19 cellular contexts compared by ENCODE assay signal in genomic region chr16:68111379-68111778, GRCh38. TPM values are rescaled to one million over a fixed set of nuclear protein-coding genes. Genes with fewer than 3 reads are reported as not detected.
DNase-seq lines count a peak whose midpoint lies in the region; ATAC-seq and TF ChIP-seq lines count a peak whose summit lies in the region.
"Had no signal": no experiment of that assay in that cellular context is flagged by ENCODE, and none has a peak within 500 bp of the region (broad histone marks: within the 10 kb centered on the region; RNA-seq: fewer than 3 reads in every experiment).

No MANE protein-coding gene starts in this region.

- ATAC-seq in CD4-positive, CD25-positive, alpha-beta regulatory T cell (ENCODE audit: low read depth in 2 of 2), result no peak
- no peak for ATAC-seq in activated CD8-positive, alpha-beta T cell treated with anti-CD3 and anti-CD28 coated beads for 36 hours
- ATAC-seq: HCT116, Right ventricle myocardium inferior had no signal

- no peak for TF ChIP-seq CTCF in activated CD8-positive, alpha-beta T cell treated with anti-CD3 and anti-CD28 coated beads for 36 hours (IDR thresholded peaks at IDR 0.05)
- TF ChIP-seq CTCF in left ventricle myocardium inferior (IDR thresholded peaks at IDR 0.05; ENCODE audit: borderline replicate concordance), result no peak

- intact Hi-C loops in activated CD4-positive, alpha-beta memory T cell treated with anti-CD3 and anti-CD28 coated beads for 36 hours (cut with micrococcal nuclease), result no loop called here
- intact Hi-C loops in activated CD8-positive, alpha-beta T cell treated with anti-CD3 and anti-CD28 coated beads for 36 hours (cut with micrococcal nuclease), result no loop called here
- intact Hi-C loops in left ventricle myocardium inferior (cut with micrococcal nuclease), result no loop called here

- CTCF ChIA-PET in activated CD4-positive, alpha-beta memory T cell treated with anti-CD3 and anti-CD28 coated beads for 36 hours (lab: Charles Lee), result interaction anchor here (0.8 to 1.2 kb wide), 2 partner anchors 17 to 295 kb away, joined by 3 to 6 read pairs; no protein-coding TSS in a partner anchor
- CTCF ChIA-PET in activated CD4-positive, alpha-beta memory T cell treated with anti-CD3 and anti-CD28 coated beads, Interleukin-2, amount 10 ng/mL, durations not matched to agents 7 days and 5 days (lab: Charles Lee), result no interaction called here
- CTCF ChIA-PET in activated CD8-positive, alpha-beta T cell treated with anti-CD3 and anti-CD28 coated beads for 36 hours (lab: Charles Lee), result interaction anchor here (1.4 kb wide), 1 partner anchor 11 kb away, joined by 6 read pairs; no protein-coding TSS in a partner anchor

- DNase-seq in activated CD4-positive, alpha-beta memory T cell treated with anti-CD3 and anti-CD28 coated beads for 36 hours, result no peak
- no peak for DNase-seq in activated CD4-positive, alpha-beta memory T cell treated with anti-CD3 and anti-CD28 coated beads, Interleukin-2, amount 10 ng/mL, durations not matched to agents 7 days and 5 days
- DNase-seq in CD4-positive, CD25-positive, alpha-beta regulatory T cell, result no peak
- DNase-seq in activated CD8-positive, alpha-beta T cell treated with anti-CD3 and anti-CD28 coated beads for 36 hours, result no peak
- DNase-seq in immature natural killer cell, result no peak
- DNase-seq in T-helper 2 cell treated with Interferon-gamma antibody and Interleukin-4, amounts not matched to agents 5 μg/mL and 100 μg/mL, for 36 hours (ENCODE audit: low spot score), result no peak
- DNase-seq in left ventricle myocardium inferior, result no peak
- no peak for DNase-seq in activated gamma-delta T cell (lab: John Stamatoyannopoulos, UW)
- DNase-seq: 8988T, DMS79, GOT3, KBM-7, NCI-H1105 treated with DMSO at 0.1 percent for 48 hours, NCI-H1694, NCI-H2081 treated with DMSO at 0.1 percent for 48 hours, NCI-H446 treated with DMSO at 0.1 percent for 48 hours, Peyer's patch had no signal

- H3K27ac ChIP-seq in CD4-positive, CD25-positive, alpha-beta regulatory T cell (ENCODE audit: insufficient read depth, low read length, poor library complexity, severe bottlenecking), result no peak overlapping the region
- no peak overlapping the region for H3K27ac ChIP-seq in left ventricle myocardium inferior (replicated peaks)
- H3K27ac ChIP-seq: Peyer's patch had no signal

- no peaks in the 10 kb centered on the region for H3K27me3 Mint-ChIP-seq in activated CD4-positive, alpha-beta memory T cell treated with anti-CD3 and anti-CD28 coated beads for 36 hours
- H3K27me3 Mint-ChIP-seq in activated CD4-positive, alpha-beta memory T cell treated with anti-CD3 and anti-CD28 coated beads, Interleukin-2, amount 10 ng/mL, durations not matched to agents 7 days and 5 days, result no peaks in the 10 kb centered on the region
- no peaks in the 10 kb centered on the region for H3K27me3 Mint-ChIP-seq in CD4-positive, CD25-positive, alpha-beta regulatory T cell
- no peaks in the 10 kb centered on the region for H3K27me3 Mint-ChIP-seq in activated CD8-positive, alpha-beta T cell treated with anti-CD3 and anti-CD28 coated beads for 36 hours
- peaks cover 0 to 4% (median 3%) of the 10 kb centered on the region in 3 donors for H3K27me3 Mint-ChIP-seq in immature natural killer cell (ENCODE audit: low read depth in 3 of 3)
- no peaks in the 10 kb centered on the region for H3K27me3 Mint-ChIP-seq in T-helper 2 cell treated with Interferon-gamma antibody and Interleukin-4, amounts not matched to agents 5 μg/mL and 100 μg/mL, for 36 hours (ENCODE audit: low read depth)

- peaks cover 51% of the 10 kb centered on the region for H3K4me1 ChIP-seq in CD4-positive, CD25-positive, alpha-beta regulatory T cell (ENCODE audit: control insufficient read depth, insufficient read depth, low read length, poor library complexity, severe bottlenecking)
- H3K4me1 ChIP-seq in left ventricle myocardium inferior, result peaks cover 21% of the 10 kb centered on the region

- peaks cover 35% of the 10 kb centered on the region for H3K9me3 Mint-ChIP-seq in activated CD4-positive, alpha-beta memory T cell treated with anti-CD3 and anti-CD28 coated beads for 36 hours
- peaks cover 40% of the 10 kb centered on the region for H3K9me3 Mint-ChIP-seq in activated CD4-positive, alpha-beta memory T cell treated with anti-CD3 and anti-CD28 coated beads, Interleukin-2, amount 10 ng/mL, durations not matched to agents 7 days and 5 days
- H3K9me3 Mint-ChIP-seq in CD4-positive, CD25-positive, alpha-beta regulatory T cell, result peaks cover 0 to 26% (median 10%) of the 10 kb centered on the region in 7 donors
- peaks cover 31% of the 10 kb centered on the region for H3K9me3 Mint-ChIP-seq in activated CD8-positive, alpha-beta T cell treated with anti-CD3 and anti-CD28 coated beads for 36 hours
- peaks cover 0 to 19% (median 11%) of the 10 kb centered on the region in 6 donors for H3K9me3 Mint-ChIP-seq in immature natural killer cell
- peaks cover 44% of the 10 kb centered on the region for H3K9me3 Mint-ChIP-seq in T-helper 2 cell treated with Interferon-gamma antibody and Interleukin-4, amounts not matched to agents 5 μg/mL and 100 μg/mL, for 36 hours

- peaks cover 30% of the 10 kb centered on the region for H3K36me3 Mint-ChIP-seq in activated CD4-positive, alpha-beta memory T cell treated with anti-CD3 and anti-CD28 coated beads for 36 hours
- H3K36me3 Mint-ChIP-seq in activated CD4-positive, alpha-beta memory T cell treated with anti-CD3 and anti-CD28 coated beads, Interleukin-2, amount 10 ng/mL, durations not matched to agents 7 days and 5 days (ENCODE audit: low read depth), result peaks cover 58% of the 10 kb centered on the region
- H3K36me3 Mint-ChIP-seq in CD4-positive, CD25-positive, alpha-beta regulatory T cell, result peaks cover 31% of the 10 kb centered on the region
- H3K36me3 Mint-ChIP-seq in activated CD8-positive, alpha-beta T cell treated with anti-CD3 and anti-CD28 coated beads for 36 hours (ENCODE audit: low read depth), result peaks cover 47% of the 10 kb centered on the region
- peaks cover 16 to 20% (median 18%) of the 10 kb centered on the region in 3 donors for H3K36me3 Mint-ChIP-seq in immature natural killer cell
- H3K36me3 Mint-ChIP-seq in T-helper 2 cell treated with Interferon-gamma antibody and Interleukin-4, amounts not matched to agents 5 μg/mL and 100 μg/mL, for 36 hours (ENCODE audit: low read depth), result peaks cover 60% of the 10 kb centered on the region

- H3K36me3 ChIP-seq in CD4-positive, CD25-positive, alpha-beta regulatory T cell (ENCODE audit: control insufficient read depth, insufficient read depth, low read length), result no peaks in the 10 kb centered on the region
- no peaks in the 10 kb centered on the region for H3K36me3 ChIP-seq in left ventricle myocardium inferior
- H3K36me3 ChIP-seq: Peyer's patch had no signal

- peaks cover 82% of the 10 kb centered on the region for H3K4me1 Mint-ChIP-seq in activated CD4-positive, alpha-beta memory T cell treated with anti-CD3 and anti-CD28 coated beads for 36 hours (ENCODE audit: low read depth)
- peaks cover 81% of the 10 kb centered on the region for H3K4me1 Mint-ChIP-seq in activated CD4-positive, alpha-beta memory T cell treated with anti-CD3 and anti-CD28 coated beads, Interleukin-2, amount 10 ng/mL, durations not matched to agents 7 days and 5 days
- peaks cover 33 to 92% (median 64%) of the 10 kb centered on the region in 4 donors for H3K4me1 Mint-ChIP-seq in CD4-positive, CD25-positive, alpha-beta regulatory T cell
- H3K4me1 Mint-ChIP-seq in activated CD8-positive, alpha-beta T cell treated with anti-CD3 and anti-CD28 coated beads for 36 hours (ENCODE audit: low read depth), result peaks cover 83% of the 10 kb centered on the region
- peaks cover 91 to 98% of the 10 kb centered on the region in 2 donors for H3K4me1 Mint-ChIP-seq in immature natural killer cell
- H3K4me1 Mint-ChIP-seq in T-helper 2 cell treated with Interferon-gamma antibody and Interleukin-4, amounts not matched to agents 5 μg/mL and 100 μg/mL, for 36 hours (ENCODE audit: low read depth), result peaks cover 54% of the 10 kb centered on the region

- peak overlapping the region; percentile 5 for H3K27ac Mint-ChIP-seq in activated CD4-positive, alpha-beta memory T cell treated with anti-CD3 and anti-CD28 coated beads for 36 hours
- H3K27ac Mint-ChIP-seq in activated CD4-positive, alpha-beta memory T cell treated with anti-CD3 and anti-CD28 coated beads, Interleukin-2, amount 10 ng/mL, durations not matched to agents 7 days and 5 days, result no peak overlapping the region
- peak overlapping the region in 2 of 3 donors; percentile 43 to 45 for H3K27ac Mint-ChIP-seq in CD4-positive, CD25-positive, alpha-beta regulatory T cell
- peak overlapping the region; percentile 57 for H3K27ac Mint-ChIP-seq in activated CD8-positive, alpha-beta T cell treated with anti-CD3 and anti-CD28 coated beads for 36 hours
- peak overlapping the region; percentile 27 to 90 (median 62) for H3K27ac Mint-ChIP-seq in immature natural killer cell
- H3K27ac Mint-ChIP-seq in T-helper 2 cell treated with Interferon-gamma antibody and Interleukin-4, amounts not matched to agents 5 μg/mL and 100 μg/mL, for 36 hours, result no peak overlapping the region

- POLR2A ChIA-PET in activated CD4-positive, alpha-beta memory T cell treated with anti-CD3 and anti-CD28 coated beads for 36 hours (lab: Charles Lee), result no interaction called here
- POLR2A ChIA-PET in activated CD4-positive, alpha-beta memory T cell treated with anti-CD3 and anti-CD28 coated beads, Interleukin-2, amount 10 ng/mL, durations not matched to agents 7 days and 5 days (lab: Charles Lee), result no interaction called here
- POLR2A ChIA-PET in activated CD8-positive, alpha-beta T cell treated with anti-CD3 and anti-CD28 coated beads for 36 hours (lab: Charles Lee), result interaction anchor here (0.7 to 1.4 kb wide), 5 partner anchors 8 to 89 kb away, joined by 3 to 4 read pairs (median 3); partner anchors contain the start of gene NFATC3

- H3K27me3 ChIP-seq in CD4-positive, CD25-positive, alpha-beta regulatory T cell (ENCODE audit: control insufficient read depth, insufficient read depth, low read length), result no peaks in the 10 kb centered on the region
- H3K27me3 ChIP-seq in left ventricle myocardium inferior (ENCODE audit: low read depth), result no peaks in the 10 kb centered on the region
- H3K27me3 ChIP-seq: Peyer's patch had no signal

- peaks cover 4 to 5% of the 10 kb centered on the region in 2 experiments for H3K9me3 ChIP-seq in CD4-positive, CD25-positive, alpha-beta regulatory T cell (ENCODE audit: control insufficient read depth in 2 of 2, low read length in 2 of 2)
- peaks cover 44% of the 10 kb centered on the region for H3K9me3 ChIP-seq in left ventricle myocardium inferior (replicated peaks)
- H3K9me3 ChIP-seq: Peyer's patch had no signal

- H3K4me3 Mint-ChIP-seq in activated CD4-positive, alpha-beta memory T cell treated with anti-CD3 and anti-CD28 coated beads for 36 hours, result no peak overlapping the region
- H3K4me3 Mint-ChIP-seq in activated CD4-positive, alpha-beta memory T cell treated with anti-CD3 and anti-CD28 coated beads, Interleukin-2, amount 10 ng/mL, durations not matched to agents 7 days and 5 days, result no peak overlapping the region
- H3K4me3 Mint-ChIP-seq in CD4-positive, CD25-positive, alpha-beta regulatory T cell, result peak overlapping the region in 3 of 4 donors; percentile 3 to 58 (median 4)
- H3K4me3 Mint-ChIP-seq in activated CD8-positive, alpha-beta T cell treated with anti-CD3 and anti-CD28 coated beads for 36 hours, result no peak overlapping the region
- H3K4me3 Mint-ChIP-seq in immature natural killer cell, result peak overlapping the region; percentile 18 to 54 (median 32)
- H3K4me3 Mint-ChIP-seq in T-helper 2 cell treated with Interferon-gamma antibody and Interleukin-4, amounts not matched to agents 5 μg/mL and 100 μg/mL, for 36 hours, result no peak overlapping the region

- no peak overlapping the region for H3K4me3 ChIP-seq in CD4-positive, CD25-positive, alpha-beta regulatory T cell (ENCODE audit: low read depth, low read length)
- H3K4me3 ChIP-seq in left ventricle myocardium inferior, result no peak overlapping the region
- H3K4me3 ChIP-seq: Peyer's patch had no signal

RNA-seq across cellular contexts. Expression of gene NFATC3, which starts 26.2 kb away (rescaled TPM):
- 10 to 100 TPM; 83.4 to 85.2 TPM for total RNA-seq in activated CD4-positive, alpha-beta memory T cell treated with anti-CD3 and anti-CD28 coated beads for 36 hours
- total RNA-seq in activated CD4-positive, alpha-beta memory T cell treated with anti-CD3 and anti-CD28 coated beads, Interleukin-2, amount 10 ng/mL, durations not matched to agents 7 days and 5 days, result 100 to 1,000 TPM; 208 to 209 TPM
- total RNA-seq in CD4-positive, CD25-positive, alpha-beta regulatory T cell, result 115 TPM
- polyA plus RNA-seq in CD4-positive, CD25-positive, alpha-beta regulatory T cell, result 10 to 100 TPM; 52.0 to 67.5 (median 56.6) TPM
- total RNA-seq in activated CD8-positive, alpha-beta T cell treated with anti-CD3 and anti-CD28 coated beads for 36 hours, result 100 to 1,000 TPM; 102 to 104 TPM
- polyA plus RNA-seq in immature natural killer cell, result 100 to 1,000 TPM in 2 of 3 donors, 10 to 100 TPM in 1; 66.5 to 160 (median 119) TPM
- total RNA-seq in left ventricle myocardium inferior, result 20.9 TPM

Comparison
In these comparisons a context has a peak if more than half of its experiments do, and no peak if none do; other contexts are left out.
1. H3K27ac Mint-ChIP-seq: peak in activated CD4-positive, alpha-beta memory T cell treated with anti-CD3 and anti-CD28 coated beads for 36 hours (single experiment), CD4-positive, CD25-positive, alpha-beta regulatory T cell (2 of 3), activated CD8-positive, alpha-beta T cell treated with anti-CD3 and anti-CD28 coated beads for 36 hours (single experiment) and immature natural killer cell (6 of 6); none in activated CD4-positive, alpha-beta memory T cell treated with anti-CD3 and anti-CD28 coated beads, Interleukin-2, amount 10 ng/mL, durations not matched to agents 7 days and 5 days (single experiment) and T-helper 2 cell treated with Interferon-gamma antibody and Interleukin-4, amounts not matched to agents 5 μg/mL and 100 μg/mL, for 36 hours (single experiment).
2. H3K4me3 Mint-ChIP-seq: peak in CD4-positive, CD25-positive, alpha-beta regulatory T cell (3 of 4) and immature natural killer cell (5 of 5); none in activated CD4-positive, alpha-beta memory T cell treated with anti-CD3 and anti-CD28 coated beads for 36 hours (single experiment), activated CD4-positive, alpha-beta memory T cell treated with anti-CD3 and anti-CD28 coated beads, Interleukin-2, amount 10 ng/mL, durations not matched to agents 7 days and 5 days (single experiment), activated CD8-positive, alpha-beta T cell treated with anti-CD3 and anti-CD28 coated beads for 36 hours (single experiment) and T-helper 2 cell treated with Interferon-gamma antibody and Interleukin-4, amounts not matched to agents 5 μg/mL and 100 μg/mL, for 36 hours (single experiment).